Comparison of ENCODE assay signal across 8 cellular contexts in genomic region chr20:45341939-45342862, GRCh38. TPM values are rescaled to one million over a fixed set of nuclear protein-coding genes. Genes with fewer than 3 reads are reported as not detected.
A peak's percentile ranks its signal among the peaks of the same experiment; 100 is the strongest.
DNase-seq lines count a peak whose midpoint lies in the region; ATAC-seq and TF ChIP-seq lines count a peak whose summit lies in the region.

No MANE protein-coding gene starts in this region.

- no peak overlapping the region for H3K4me3 ChIP-seq in OCI-LY7 (ENCODE audit: low read depth, low read length, poor library complexity, severe bottlenecking)

- intact Hi-C loops in left ventricle myocardium superior (cut with micrococcal nuclease) (no loop called here), OCI-LY7 (cut with micrococcal nuclease; ENCODE audit: unreplicated experiment) (no loop called here)

- peak; percentile 79 for ATAC-seq in left ventricle myocardium superior

- no TSS peak for BruUV-seq in OCI-LY7 (replicated peaks; lab: Mats Ljungman, UMichigan)

- no peaks in the 10 kb centered on the region for H4K20me1 ChIP-seq in OCI-LY7 (ENCODE audit: insufficient read depth, low read length)

- DNase-seq in DMS53 (lab: John Stamatoyannopoulos, UW) (peak; percentile 65), DMS53 treated with DMSO at 0.1 percent for 48 hours (lab: John Stamatoyannopoulos, UW; ENCODE audit: unreplicated experiment) (no peak), amniotic epithelial cell (ENCODE audit: low read depth) (peak; percentile 94), left ventricle myocardium superior (peak; percentile 82), renal cortical epithelial cell (ENCODE audit: low read depth) (peak; percentile 81), GM20000 (ENCODE audit: low spot score) (no peak), OCI-LY7 (ENCODE audit: low spot score) (no peak)
- no peak for DNase-seq in activated effector memory CD4-positive, alpha-beta T cell treated with anti-CD3 and anti-CD28 coated beads, Interleukin-2, amount 50 U/mL, for 16 hours

- H3K36me3 ChIP-seq in OCI-LY7 (ENCODE audit: insufficient read depth, low read length): no peaks in the 10 kb centered on the region

- H3K79me2 ChIP-seq in OCI-LY7 (ENCODE audit: insufficient read depth, low read depth, low read length): no peaks in the 10 kb centered on the region

- TF ChIP-seq CTCF in GM20000 (IDR thresholded peaks at IDR 0.05; ENCODE audit: extremely low read depth, missing control alignments): no peak
- TF ChIP-seq CTCF in OCI-LY7 (conservative IDR thresholded peaks at IDR 0.05; ENCODE audit: low read length): no peak

- H3K4me2 ChIP-seq in OCI-LY7 (ENCODE audit: low read length): no peak overlapping the region; the same call in 1 of the 2 replicates

- POLR2A ChIA-PET in OCI-LY7 (lab: Charles Lee): no interaction called here

- no peaks in the 10 kb centered on the region for H3K9me2 ChIP-seq in OCI-LY7 (ENCODE audit: insufficient read depth, low read length)

- no peak overlapping the region for H2AFZ ChIP-seq in OCI-LY7 (ENCODE audit: low read length)

- H3K9me3 ChIP-seq in OCI-LY7 (ENCODE audit: low read length): no peaks in the 10 kb centered on the region

- H3K4me1 ChIP-seq in OCI-LY7 (ENCODE audit: insufficient read depth, low read length, poor library complexity, severe bottlenecking): peaks cover 37% of the 10 kb centered on the region

- H3K27ac ChIP-seq in OCI-LY7 (ENCODE audit: low read depth, low read length, poor library complexity, severe bottlenecking): no peak overlapping the region

- CTCF ChIA-PET in OCI-LY7 (lab: Charles Lee; ENCODE audit: unreplicated experiment): no interaction called here

RNA-seq across cellular contexts. Expression of gene SDC4, which starts 6.0 kb away (rescaled TPM):
- total RNA-seq in left ventricle myocardium superior (76.9 TPM), renal cortical epithelial cell (500 and 534 TPM in 2 replicates), OCI-LY7 (2022) (not detected in 2 replicates)
- not detected in 2 replicates for total RNA-seq in OCI-LY7 (2014; rRNA removed; shearing (Covaris generic))

RNA-seq across cellular contexts. Expression of gene SYS1, which starts 20.8 kb away (rescaled TPM):
- 22.6 TPM for total RNA-seq in left ventricle myocardium superior
- 23.6 and 41.0 TPM in 2 replicates for total RNA-seq in renal cortical epithelial cell
- 22.3 and 37.6 TPM in 2 replicates for total RNA-seq in OCI-LY7 (2014; rRNA removed; shearing (Covaris generic))
- total RNA-seq in OCI-LY7 (2022): 8.6 and 9.6 TPM in 2 replicates

RNA-seq across cellular contexts. Expression of gene MATN4, which starts 34.1 kb away (rescaled TPM):
- total RNA-seq in left ventricle myocardium superior (not detected), renal cortical epithelial cell (not detected in 2 replicates), OCI-LY7 (2022) (0.24 TPM in 1 of 2 replicates, not detected in the other)
- total RNA-seq in OCI-LY7 (2014; rRNA removed; shearing (Covaris generic)): 0.38 TPM in 1 of 2 replicates, not detected in the other

RNA-seq across cellular contexts. Expression of gene RBPJL, which starts 35.6 kb away (rescaled TPM):
- total RNA-seq in left ventricle myocardium superior: not detected
- not detected in 2 replicates for total RNA-seq in renal cortical epithelial cell
- not detected in 2 replicates for total RNA-seq in OCI-LY7 (2014; rRNA removed; shearing (Covaris generic))
- total RNA-seq in OCI-LY7 (2022): not detected in 2 replicates

RNA-seq across cellular contexts. Expression of gene TP53TG5, which starts 35.9 kb away (rescaled TPM):
- total RNA-seq in left ventricle myocardium superior (2.1 TPM), renal cortical epithelial cell (not detected in 2 replicates), OCI-LY7 (2022) (not detected in 2 replicates)
- not detected in 2 replicates for total RNA-seq in OCI-LY7 (2014; rRNA removed; shearing (Covaris generic))

Comparison
In these comparisons a context has a peak if more than half of its experiments do, and no peak if none do; other contexts are left out.
1. DNase-seq: peak in DMS53 (single experiment), amniotic epithelial cell (single experiment), left ventricle myocardium superior (single experiment) and renal cortical epithelial cell (single experiment); none in DMS53 treated with DMSO at 0.1 percent for 48 hours (single experiment), GM20000 (single experiment), OCI-LY7 (single experiment) and activated effector memory CD4-positive, alpha-beta T cell treated with anti-CD3 and anti-CD28 coated beads, Interleukin-2, amount 50 U/mL, for 16 hours (single experiment).
2. RNA of gene SDC4, which starts 6.0 kb away (total RNA-seq): 500 to 534 TPM in renal cortical epithelial cell and 76.9 TPM in left ventricle myocardium superior (single experiment); not detected in OCI-LY7; every median in the first group is over 10 times any median in the second.